1 cellular context compared by ENCODE assay signal in the genomic region with DNA sequence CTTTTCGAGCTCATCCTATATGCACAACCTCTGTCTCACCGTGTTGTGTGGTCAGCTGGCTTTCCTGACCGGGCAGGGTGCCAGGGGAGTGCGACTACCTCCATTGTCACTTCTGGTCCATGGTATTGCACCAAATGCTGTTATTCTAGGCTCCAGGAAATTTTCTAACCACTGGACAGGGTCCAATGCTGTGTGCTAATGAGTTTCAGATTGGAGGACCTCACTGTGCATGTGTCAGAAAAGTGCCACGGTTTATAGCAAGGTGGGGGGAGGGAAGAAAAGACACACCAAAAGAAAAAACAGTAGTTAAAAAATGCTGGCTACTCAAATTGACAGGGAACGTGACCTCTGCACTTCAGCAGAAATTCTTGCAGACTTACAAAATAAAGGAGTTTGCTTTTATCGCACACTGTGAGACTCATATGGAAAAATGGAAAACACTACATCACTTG.
TF ChIP-seq lines count a peak whose summit lies in the region.

No MANE protein-coding gene starts in this region.

TF ChIP-seq in GM23338, 12 proteins besides CTCF, POLR2A, EP300 and RAD21 (continued from another document):
- TF ChIP-seq ZNF462 (CRISPR knock-in tag; IDR thresholded peaks at IDR 0.05) (no peak), JUNB (IDR thresholded peaks at IDR 0.05; ENCODE audit: unreplicated experiment) (no peak), ZNF331 (CRISPR knock-in tag; IDR thresholded peaks at IDR 0.05; ENCODE audit: low read depth) (no peak), CREB1 (CRISPR knock-in tag; IDR thresholded peaks at IDR 0.05; ENCODE audit: low read depth) (no peak)
